In the genomic region with DNA sequence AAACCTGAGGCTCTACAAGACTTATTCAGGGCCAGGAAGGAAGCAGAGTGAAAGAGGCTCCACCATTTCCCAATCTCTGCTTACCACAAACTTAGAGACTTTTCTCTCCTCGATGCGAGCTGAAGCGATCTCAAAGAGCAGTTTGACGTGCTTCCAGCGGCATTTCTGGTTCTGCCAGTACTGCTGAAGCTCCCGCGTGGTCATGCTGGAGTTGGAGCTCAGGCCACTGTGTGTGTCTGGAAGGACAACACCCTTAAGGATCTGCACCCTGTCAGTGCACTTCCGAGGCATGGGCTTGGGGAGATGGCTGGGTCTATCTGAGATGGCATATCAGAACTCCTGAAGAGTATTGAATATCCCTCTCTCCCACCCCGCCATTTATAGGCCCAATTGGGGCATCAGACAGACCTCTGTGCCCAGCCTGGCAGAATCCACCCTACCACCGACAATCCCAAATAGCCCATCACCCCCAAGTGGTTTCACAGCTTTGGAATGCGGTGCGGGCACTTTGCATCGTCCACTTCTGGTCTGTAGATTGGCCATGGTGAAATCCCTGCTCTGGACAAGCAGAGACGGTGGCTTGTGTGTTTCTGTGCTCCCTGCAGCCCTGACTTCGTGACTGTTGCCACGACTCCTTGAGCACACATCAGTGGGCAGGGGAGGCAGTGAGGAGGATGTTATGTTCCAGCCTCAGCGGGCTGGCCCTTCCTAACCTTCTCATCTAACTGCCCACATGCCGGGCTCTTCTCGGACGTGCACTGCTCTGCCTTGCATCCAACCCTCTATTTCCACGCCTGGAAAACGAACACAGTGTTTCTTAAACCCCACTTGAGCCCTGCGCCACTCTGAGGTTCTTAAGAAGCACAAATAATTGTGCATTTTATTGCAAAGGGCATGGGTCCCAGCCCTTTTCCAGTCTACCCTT, we compare ENCODE assay signal across 2 cellular contexts.
A peak's percentile ranks its signal among the peaks of the same experiment; 100 is the strongest.
TF ChIP-seq lines count a peak whose summit lies in the region.

No MANE protein-coding gene starts in this region.

TF ChIP-seq in HepG2, 621 proteins besides CTCF, POLR2A, EP300 and RAD21:
- TF ChIP-seq HBP1 (CRISPR knock-in tag; IDR thresholded peaks at IDR 0.05; ENCODE audit: low read depth) (no peak), ZNF629 (CRISPR knock-in tag; conservative IDR thresholded peaks at IDR 0.05) (0 out of 2 replicates have a peak, but pooled peaks have one; percentile 20), HMGXB4 (CRISPR knock-in tag; IDR thresholded peaks at IDR 0.05; ENCODE audit: borderline replicate concordance in 1 of 2, low read depth in 1 of 2) (no peak)
TF ChIP-seq in HepG2: peak in this region for 1.

TF ChIP-seq in GM23338, 12 proteins besides CTCF, POLR2A, EP300 and RAD21:
- TF ChIP-seq ZNF331 (CRISPR knock-in tag; IDR thresholded peaks at IDR 0.05; ENCODE audit: low read depth): no peak
- TF ChIP-seq EZH2phosphoT487 (IDR thresholded peaks at IDR 0.05; ENCODE audit: unreplicated experiment): no peak
- TF ChIP-seq, protein P1, sequence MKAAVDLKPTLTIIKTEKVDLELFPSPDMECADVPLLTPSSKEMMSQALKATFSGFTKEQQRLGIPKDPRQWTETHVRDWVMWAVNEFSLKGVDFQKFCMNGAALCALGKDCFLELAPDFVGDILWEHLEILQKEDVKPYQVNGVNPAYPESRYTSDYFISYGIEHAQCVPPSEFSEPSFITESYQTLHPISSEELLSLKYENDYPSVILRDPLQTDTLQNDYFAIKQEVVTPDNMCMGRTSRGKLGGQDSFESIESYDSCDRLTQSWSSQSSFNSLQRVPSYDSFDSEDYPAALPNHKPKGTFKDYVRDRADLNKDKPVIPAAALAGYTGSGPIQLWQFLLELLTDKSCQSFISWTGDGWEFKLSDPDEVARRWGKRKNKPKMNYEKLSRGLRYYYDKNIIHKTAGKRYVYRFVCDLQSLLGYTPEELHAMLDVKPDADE (IDR thresholded peaks at IDR 0.05): no peak
- no peak for TF ChIP-seq JUNB (IDR thresholded peaks at IDR 0.05; ENCODE audit: unreplicated experiment)
- TF ChIP-seq EZH2 (IDR thresholded peaks at IDR 0.05; ENCODE audit: low read depth, unreplicated experiment): no peak
- no peak for TF ChIP-seq ZNF114 (CRISPR knock-in tag; IDR thresholded peaks at IDR 0.05)
- TF ChIP-seq STAT1 (IDR thresholded peaks at IDR 0.05; ENCODE audit: unreplicated experiment): no peak
- no peak for TF ChIP-seq CREB1 (CRISPR knock-in tag; IDR thresholded peaks at IDR 0.05; ENCODE audit: low read depth)
- no peak for TF ChIP-seq REST (IDR thresholded peaks at IDR 0.05; ENCODE audit: unreplicated experiment)
- no peak for TF ChIP-seq NANOG (IDR thresholded peaks at IDR 0.05; ENCODE audit: borderline replicate concordance)
- no peak for TF ChIP-seq ZNF462 (CRISPR knock-in tag; IDR thresholded peaks at IDR 0.05)
- no peak for TF ChIP-seq POLR2AphosphoS5 (IDR thresholded peaks at IDR 0.05; ENCODE audit: low read depth)
